ENCODE assay signal across 20 cellular contexts in genomic region chr10:125107166-125107949, GRCh38. TPM values are rescaled to one million over a fixed set of nuclear protein-coding genes. Genes with fewer than 3 reads are reported as not detected.
A peak's percentile ranks its signal among the peaks of the same experiment; 100 is the strongest.
DNase-seq lines count a peak whose midpoint lies in the region; ATAC-seq, FAIRE-seq and TF ChIP-seq lines count a peak whose summit lies in the region.
"Had no signal": no experiment of that assay in that cellular context is flagged by ENCODE, and none has a peak within 500 bp of the region (broad histone marks: within the 10 kb centered on the region; RNA-seq: fewer than 3 reads in every experiment).

No MANE protein-coding gene starts in this region.

- FAIRE-seq in D721Med (lab: Jason Lieb, UNC): no peak

- H3K27me3 ChIP-seq in ovary: no peaks in the 10 kb centered on the region
- H3K27me3 ChIP-seq in upper lobe of right lung: no peaks in the 10 kb centered on the region
- H3K27me3 ChIP-seq: BLaER1, Peyer's patch had no signal

- peaks cover 4% of the 10 kb centered on the region; the same call in 1 of the 2 replicates for H3K9me3 Mint-ChIP-seq in HFFc6

- no peak for TF ChIP-seq EP300 in ovary (IDR thresholded peaks at IDR 0.05)

- peaks cover 11% of the 10 kb centered on the region for H3K4me1 ChIP-seq in ovary (ENCODE audit: insufficient read depth)
- peaks cover 14% of the 10 kb centered on the region for H3K4me1 ChIP-seq in upper lobe of right lung

- H3K27me3 Mint-ChIP-seq in HFFc6 (ENCODE audit: insufficient read depth): no peaks in the 10 kb centered on the region

- intact Hi-C loops in ovary (cut with DNase I) (no loop called here), upper lobe of right lung (cut with DNase I) (no loop called here)

- peaks cover 39% of the 10 kb centered on the region for H3K36me3 Mint-ChIP-seq in HFFc6 (ENCODE audit: low read depth)
- H3K36me3 Mint-ChIP-seq: CD4-positive, alpha-beta memory T cell had no signal

- H3K36me3 ChIP-seq in ovary (no peaks in the 10 kb centered on the region), upper lobe of right lung (peaks cover 24% of the 10 kb centered on the region)

- TF ChIP-seq CTCF in HFFc6 (IDR thresholded peaks at IDR 0.05) (no peak), fibroblast of the aortic adventitia (IDR thresholded peaks at IDR 0.05; ENCODE audit: insufficient read depth, low read length) (no peak), ovary (IDR thresholded peaks at IDR 0.05) (no peak), upper lobe of right lung (IDR thresholded peaks at IDR 0.05) (no peak), D721Med (IDR thresholded peaks at IDR 0.05; ENCODE audit: insufficient read depth, missing control alignments) (no peak)

- no peak overlapping the region for H3K4me3 Mint-ChIP-seq in HFFc6
- H3K4me3 Mint-ChIP-seq: CD4-positive, alpha-beta memory T cell; IgD-negative memory B cell had no signal

- no peaks in the 10 kb centered on the region for H3K9me3 ChIP-seq in ovary
- no peaks in the 10 kb centered on the region for H3K9me3 ChIP-seq in upper lobe of right lung

- no peak for TF ChIP-seq POLR2A in ovary (IDR thresholded peaks at IDR 0.05)

- peaks cover 38% of the 10 kb centered on the region for H3K4me1 Mint-ChIP-seq in HFFc6 (ENCODE audit: low read depth)
- H3K4me1 Mint-ChIP-seq: CD4-positive, alpha-beta memory T cell; IgD-negative memory B cell had no signal

- ATAC-seq in upper lobe of right lung (no peak), GM18498 (IDR thresholded peaks at IDR 0.05; ENCODE audit: unreplicated experiment) (no peak)
- ATAC-seq in activated CD4-positive, CD25-positive, alpha-beta regulatory T cell treated with anti-CD3 and anti-CD28 coated beads, Interleukin-2, amount 50 U/mL, for 24 hours: no peak
- ATAC-seq: SK-N-SH treated with all-trans-retinoic acid at 6 μM for 48 hours had no signal

- 84 to 87% (median 85%) methylated on average over 10 of the region's 10 CpGs for WGBS in ovary, 3 donors

- no peak overlapping the region for H3K4me3 ChIP-seq in fibroblast of the aortic adventitia (ENCODE audit: low read depth, low read length)
- no peak overlapping the region for H3K4me3 ChIP-seq in ovary
- H3K4me3 ChIP-seq in upper lobe of right lung: no peak overlapping the region
- H3K4me3 ChIP-seq: BLaER1, Peyer's patch had no signal

- no peak for DNase-seq in HFFc6
- peak; percentile 19 for DNase-seq in fibroblast of the aortic adventitia (ENCODE audit: low read depth)
- peak in 3 of 5 donors; percentile 8 to 14 (median 14) for DNase-seq in ovary
- DNase-seq in upper lobe of right lung: peak; percentile 16
- no peak for DNase-seq in D721Med (ENCODE audit: insufficient read length, low spot score)
- DNase-seq: CD4-positive, alpha-beta memory T cell; DMS153; GDM1; H7; NCI-H1694; NCI-H2081 treated with DMSO at 0.1 percent for 48 hours; NCI-H2171 treated with DMSO at 0.1 percent for 48 hours; NCI-H524 treated with DMSO at 0.1 percent for 48 hours; NCI-H82 had no signal

- H3K27ac ChIP-seq in ovary: no peak overlapping the region
- no peak overlapping the region for H3K27ac ChIP-seq in upper lobe of right lung
- H3K27ac ChIP-seq: BLaER1, Peyer's patch had no signal

- peak overlapping the region; percentile 9 for H3K27ac Mint-ChIP-seq in HFFc6
- H3K27ac Mint-ChIP-seq: CD4-positive, alpha-beta memory T cell had no signal

RNA-seq across cellular contexts. Expression of gene CTBP2, which starts 53.0 kb away (rescaled TPM):
- total RNA-seq in HFFc6 (2021; fragmentation: NEBNext Ultra II Directional; extraction: Animal tissue kit (Norgen Biotek cat#: 25700)): 10 to 100 TPM; 70.6 to 86.9 (median 78.8) TPM
- total RNA-seq in fibroblast of the aortic adventitia (ENCODE audit: low replicate concordance) (37.9 and 45.4 TPM in 2 replicates), ovary (100 to 1,000 TPM in 1 of 7 donors, 10 to 100 TPM in 6; 37.8 to 107 (median 80.8) TPM), upper lobe of right lung (66.7 TPM)
- 10 to 100 TPM; 25.3 to 63.7 TPM for polyA plus RNA-seq in ovary

Comparison
In these comparisons a context has a peak if more than half of its experiments do, and no peak if none do; other contexts are left out.
1. DNase-seq: peak in fibroblast of the aortic adventitia (single experiment), ovary (3 of 5) and upper lobe of right lung (single experiment); none in HFFc6 (single experiment) and D721Med (single experiment).